In genomic region chr10:91944880-91945630, GRCh38 we compare ENCODE assay signal across 10 cellular contexts.
A peak's percentile ranks its signal among the peaks of the same experiment; 100 is the strongest.
DNase-seq lines count a peak whose midpoint lies in the region; ATAC-seq and TF ChIP-seq lines count a peak whose summit lies in the region.
"Had no signal": no experiment of that assay in that cellular context is flagged by ENCODE, and none has a peak within 500 bp of the region (broad histone marks: within the 10 kb centered on the region; RNA-seq: fewer than 3 reads in every experiment).

No MANE protein-coding gene starts in this region.

- in situ Hi-C loops in astrocyte of the cerebellum (cut with HindIII; ENCODE audit: low sequenced_read_pairs), result no loop called here

- no peak for TF ChIP-seq CTCF in astrocyte of the cerebellum (IDR thresholded peaks at IDR 0.05; ENCODE audit: low read depth, low read length, missing control alignments)

- peak; percentile 74 for ATAC-seq in HG03432 (IDR thresholded peaks at IDR 0.05; ENCODE audit: unreplicated experiment)
- no peak for ATAC-seq in GM19395 (IDR thresholded peaks at IDR 0.05; ENCODE audit: unreplicated experiment)
- ATAC-seq in GM21529 (IDR thresholded peaks at IDR 0.05; ENCODE audit: unreplicated experiment), result no peak

- DNase-seq in stimulated activated CD4-positive, alpha-beta T cell treated with anti-CD3 and anti-CD28 coated beads, Interleukin-1b, Interleukin-23, amount 100 ng/mL, for 48 hours, result peak; percentile 16
- no peak for DNase-seq in stimulated activated CD4-positive, alpha-beta T cell treated with anti-CD3 and anti-CD28 coated beads, Interleukin-12 subunit alpha, Interleukin-12 subunit beta, amount 100 ng/mL, for 4 hours
- DNase-seq in astrocyte of the cerebellum (ENCODE audit: low read depth), result peak; percentile 8
- DNase-seq in cerebellar cortex (ENCODE audit: low spot score), result no peak
- no peak for DNase-seq in SHP77 (lab: John Stamatoyannopoulos, UW)
- DNase-seq: Caco-2, NCI-H510A treated with DMSO at 0.1 percent for 48 hours had no signal

- no peak overlapping the region for H3K4me3 ChIP-seq in astrocyte of the cerebellum (ENCODE audit: low read depth, low read length)

Comparison
In these comparisons a context has a peak if more than half of its experiments do, and no peak if none do; other contexts are left out.
1. DNase-seq: peak in stimulated activated CD4-positive, alpha-beta T cell treated with anti-CD3 and anti-CD28 coated beads, Interleukin-1b, Interleukin-23, amount 100 ng/mL, for 48 hours (single experiment) and astrocyte of the cerebellum (single experiment); none in stimulated activated CD4-positive, alpha-beta T cell treated with anti-CD3 and anti-CD28 coated beads, Interleukin-12 subunit alpha, Interleukin-12 subunit beta, amount 100 ng/mL, for 4 hours (single experiment), cerebellar cortex (single experiment) and SHP77 (0 of 2).